ENCODE assay signal across 8 cellular contexts in the genomic region with DNA sequence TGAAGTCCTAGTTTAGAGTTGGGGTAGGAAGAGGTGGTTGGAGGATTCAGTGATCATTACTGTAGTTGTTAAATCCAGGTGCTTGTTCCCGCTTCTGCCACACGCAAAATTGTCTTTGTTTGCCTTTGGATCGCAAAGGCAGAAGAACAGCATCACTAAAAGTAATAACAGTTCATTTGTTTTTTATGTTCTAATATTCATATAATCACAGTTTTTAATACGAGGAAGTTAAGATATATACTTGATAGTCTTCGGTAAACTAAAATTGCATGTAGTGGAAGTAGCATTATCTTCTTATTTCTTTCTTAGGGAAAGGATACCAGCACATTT. TPM values are rescaled to one million over a fixed set of nuclear protein-coding genes. Genes with fewer than 3 reads are reported as not detected.
DNase-seq lines count a peak whose midpoint lies in the region; ATAC-seq and TF ChIP-seq lines count a peak whose summit lies in the region.

No MANE protein-coding gene starts in this region.

- POLR2A ChIA-PET in Caco-2 (lab: Charles Lee), result no interaction called here

- no peak for DNase-seq in Caco-2
- no peak for DNase-seq in lower lobe of right lung
- no peak for DNase-seq in vagina (ENCODE audit: extremely low spot score in 2 of 2)
- no peak for DNase-seq in kidney glomerular epithelial cell (lab: John Stamatoyannopoulos, UW)

- no peak for TF ChIP-seq CTCF in Caco-2 (IDR thresholded peaks at IDR 0.05; ENCODE audit: insufficient read depth in 1 of 2, low read depth in 1 of 2, low read length in 1 of 2, severe bottlenecking in 1 of 2, unreplicated experiment in 1 of 2)
- TF ChIP-seq CTCF in lower lobe of right lung (IDR thresholded peaks at IDR 0.05), result no peak
- no peak for TF ChIP-seq CTCF in vagina (IDR thresholded peaks at IDR 0.05)

- TSS peak; percentile 89 for BruUV-seq in Caco-2 (replicated peaks; lab: Mats Ljungman, UMichigan)

- CTCF ChIA-PET in Caco-2 (lab: Charles Lee), result interaction anchor here (0.8 to 1.2 kb wide), 2 partner anchors 72 to 108 kb away, joined by 4 read pairs; partner anchors contain the start of gene ORC2

- no peaks in the 10 kb centered on the region for H3K27me3 ChIP-seq in Caco-2 (replicated peaks; ENCODE audit: control insufficient read depth, insufficient read depth, low read length)
- no peaks in the 10 kb centered on the region for H3K27me3 ChIP-seq in lower lobe of right lung (ENCODE audit: low read depth)
- H3K27me3 ChIP-seq in vagina, result no peaks in the 10 kb centered on the region

- H3K27ac ChIP-seq in angular gyrus (ENCODE audit: low read depth, low read length), result peak overlapping the region; percentile 94
- H3K27ac ChIP-seq in lower lobe of right lung, result peak overlapping the region; percentile 88
- H3K27ac ChIP-seq in vagina, result peak overlapping the region; percentile 90

- intact Hi-C loops in Caco-2 (cut with micrococcal nuclease; ENCODE audit: unreplicated experiment) (no loop called here), lower lobe of right lung (cut with DNase I) (no loop called here), vagina (cut with DNase I) (loop anchor here (5.0 to 10.0 kb wide), 2 partner anchors 107 to 170 kb away; partner anchors contain the start of gene ORC2)

- no peaks in the 10 kb centered on the region for H3K9me3 Mint-ChIP-seq in Caco-2 (ENCODE audit: unreplicated experiment)

- peaks cover 9% of the 10 kb centered on the region for H3K36me3 Mint-ChIP-seq in Caco-2 (ENCODE audit: insufficient read depth, unreplicated experiment)

- no peaks in the 10 kb centered on the region; the same call in 1 of the 2 replicates for H3K36me3 ChIP-seq in Caco-2 (ENCODE audit: control insufficient read depth, insufficient read depth, low read length)
- no peaks in the 10 kb centered on the region for H3K36me3 ChIP-seq in lower lobe of right lung
- no peaks in the 10 kb centered on the region for H3K36me3 ChIP-seq in vagina

- H3K9me3 ChIP-seq in Caco-2 (no peaks in the 10 kb centered on the region), lower lobe of right lung (no peaks in the 10 kb centered on the region), vagina (no peaks in the 10 kb centered on the region)

- peak overlapping the region; percentile 71 for H3K4me3 ChIP-seq in Caco-2 (ENCODE audit: low read depth, low read length)
- H3K4me3 ChIP-seq in lower lobe of right lung, result peak overlapping the region; percentile 92
- peak overlapping the region; percentile 83 to 94 for H3K4me3 ChIP-seq in vagina

- H3K27me3 Mint-ChIP-seq in Caco-2 (ENCODE audit: insufficient read depth, unreplicated experiment), result no peaks in the 10 kb centered on the region

- H3K4me1 Mint-ChIP-seq in Caco-2 (ENCODE audit: low read depth, unreplicated experiment), result peaks cover 11% of the 10 kb centered on the region

- H3K4me1 ChIP-seq in Caco-2 (peaks cover 24% of the 10 kb centered on the region), lower lobe of right lung (peaks cover 49% of the 10 kb centered on the region), vagina (peaks cover 44% of the 10 kb centered on the region)

- peak overlapping the region; percentile 87 for H3K4me3 Mint-ChIP-seq in Caco-2 (ENCODE audit: unreplicated experiment)

- ATAC-seq in HG03066 (IDR thresholded peaks at IDR 0.05; ENCODE audit: low read depth, unreplicated experiment) (peak; percentile 3), lower lobe of right lung (no peak), HG03521 (IDR thresholded peaks at IDR 0.05; ENCODE audit: unreplicated experiment) (no peak), GM19023 (IDR thresholded peaks at IDR 0.05; ENCODE audit: unreplicated experiment) (no peak)

- TF ChIP-seq POLR2A in vagina (IDR thresholded peaks at IDR 0.05), result no peak

- peak overlapping the region; percentile 89 for H3K27ac Mint-ChIP-seq in Caco-2 (ENCODE audit: unreplicated experiment)

RNA-seq across cellular contexts. Expression of gene NDUFB3, which starts 0.4 kb away (rescaled TPM):
- total RNA-seq in Caco-2 (2022) (117 and 118 TPM in 2 replicates), lower lobe of right lung (73.8 TPM), vagina (38.8 TPM)

RNA-seq across cellular contexts. Expression of gene HYCC2, which starts 0.7 kb away (rescaled TPM):
- total RNA-seq in Caco-2 (2022) (21.8 and 21.9 TPM in 2 replicates), lower lobe of right lung (36.7 TPM), vagina (14.7 TPM)

RNA-seq across cellular contexts. Expression of gene CFLAR, which starts 43.8 kb away (rescaled TPM):
- total RNA-seq in Caco-2 (2022), result 56.4 and 62.6 TPM in 2 replicates
- 345 TPM for total RNA-seq in lower lobe of right lung
- total RNA-seq in vagina, result 144 TPM
